Comparison of ENCODE assay signal across 2 cellular contexts in the genomic region with DNA sequence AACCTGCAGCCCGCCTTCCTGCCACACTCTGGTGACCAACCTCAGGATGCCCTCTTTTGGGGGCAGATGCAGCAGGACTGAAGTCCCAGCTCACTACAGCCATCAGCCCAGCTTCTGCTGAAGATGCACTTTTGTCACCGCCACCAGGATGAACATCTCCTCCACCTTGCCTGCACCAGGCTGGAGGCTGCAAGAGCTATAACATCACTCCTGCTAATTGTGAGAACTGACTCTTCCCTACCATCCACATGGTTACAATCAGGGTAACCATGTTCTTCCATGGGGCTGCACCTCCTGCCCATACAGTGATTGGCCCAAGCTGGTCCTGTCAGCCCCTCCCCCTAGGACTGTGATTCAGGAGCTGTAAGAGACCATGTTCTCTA.
TF ChIP-seq lines count a peak whose summit lies in the region.

No MANE protein-coding gene starts in this region.

TF ChIP-seq in HepG2, 621 proteins besides CTCF, POLR2A, EP300 and RAD21 (continues in another document):
- TF ChIP-seq, protein P1, sequence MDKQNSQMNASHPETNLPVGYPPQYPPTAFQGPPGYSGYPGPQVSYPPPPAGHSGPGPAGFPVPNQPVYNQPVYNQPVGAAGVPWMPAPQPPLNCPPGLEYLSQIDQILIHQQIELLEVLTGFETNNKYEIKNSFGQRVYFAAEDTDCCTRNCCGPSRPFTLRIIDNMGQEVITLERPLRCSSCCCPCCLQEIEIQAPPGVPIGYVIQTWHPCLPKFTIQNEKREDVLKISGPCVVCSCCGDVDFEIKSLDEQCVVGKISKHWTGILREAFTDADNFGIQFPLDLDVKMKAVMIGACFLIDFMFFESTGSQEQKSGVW (CRISPR knock-in tag; IDR thresholded peaks at IDR 0.05; ENCODE audit: borderline replicate concordance) = no peak
- no peak for TF ChIP-seq ZNF121 (CRISPR knock-in tag; IDR thresholded peaks at IDR 0.05)
- no peak for TF ChIP-seq RFXAP (CRISPR knock-in tag; IDR thresholded peaks at IDR 0.05; ENCODE audit: borderline replicate concordance)
- TF ChIP-seq, protein P2, sequence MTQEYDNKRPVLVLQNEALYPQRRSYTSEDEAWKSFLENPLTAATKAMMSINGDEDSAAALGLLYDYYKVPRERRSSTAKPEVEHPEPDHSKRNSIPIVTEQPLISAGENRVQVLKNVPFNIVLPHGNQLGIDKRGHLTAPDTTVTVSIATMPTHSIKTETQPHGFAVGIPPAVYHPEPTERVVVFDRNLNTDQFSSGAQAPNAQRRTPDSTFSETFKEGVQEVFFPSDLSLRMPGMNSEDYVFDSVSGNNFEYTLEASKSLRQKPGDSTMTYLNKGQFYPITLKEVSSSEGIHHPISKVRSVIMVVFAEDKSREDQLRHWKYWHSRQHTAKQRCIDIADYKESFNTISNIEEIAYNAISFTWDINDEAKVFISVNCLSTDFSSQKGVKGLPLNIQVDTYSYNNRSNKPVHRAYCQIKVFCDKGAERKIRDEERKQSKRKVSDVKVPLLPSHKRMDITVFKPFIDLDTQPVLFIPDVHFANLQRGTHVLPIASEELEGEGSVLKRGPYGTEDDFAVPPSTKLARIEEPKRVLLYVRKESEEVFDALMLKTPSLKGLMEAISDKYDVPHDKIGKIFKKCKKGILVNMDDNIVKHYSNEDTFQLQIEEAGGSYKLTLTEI (CRISPR knock-in tag; conservative IDR thresholded peaks at IDR 0.05) = no peak
- TF ChIP-seq ZNF230 (CRISPR knock-in tag; IDR thresholded peaks at IDR 0.05) = 0 out of 2 replicates have a peak, but pooled peaks have one; percentile 19
- no peak for TF ChIP-seq U2AF2 (IDR thresholded peaks at IDR 0.05; ENCODE audit: low read depth, low read length)
- TF ChIP-seq, protein P3, sequence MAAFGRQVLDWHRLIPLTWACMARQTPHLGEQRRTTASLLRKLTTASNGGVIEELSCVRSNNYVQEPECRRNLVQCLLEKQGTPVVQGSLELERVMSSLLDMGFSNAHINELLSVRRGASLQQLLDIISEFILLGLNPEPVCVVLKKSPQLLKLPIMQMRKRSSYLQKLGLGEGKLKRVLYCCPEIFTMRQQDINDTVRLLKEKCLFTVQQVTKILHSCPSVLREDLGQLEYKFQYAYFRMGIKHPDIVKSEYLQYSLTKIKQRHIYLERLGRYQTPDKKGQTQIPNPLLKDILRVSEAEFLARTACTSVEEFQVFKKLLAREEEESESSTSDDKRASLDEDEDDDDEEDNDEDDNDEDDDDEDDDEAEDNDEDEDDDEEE (CRISPR knock-in tag; IDR thresholded peaks at IDR 0.05) = 0 out of 2 replicates have a peak, but pooled peaks have one; percentile 57
- TF ChIP-seq ZNF563 (CRISPR knock-in tag; IDR thresholded peaks at IDR 0.05) = no peak
- no peak for TF ChIP-seq NFE2L1 (CRISPR knock-in tag; IDR thresholded peaks at IDR 0.05; ENCODE audit: borderline replicate concordance)
- peak; percentile 8; the same call in 1 of the 2 replicates for TF ChIP-seq SALL1 (CRISPR knock-in tag; IDR thresholded peaks at IDR 0.05)
- TF ChIP-seq, protein P4, sequence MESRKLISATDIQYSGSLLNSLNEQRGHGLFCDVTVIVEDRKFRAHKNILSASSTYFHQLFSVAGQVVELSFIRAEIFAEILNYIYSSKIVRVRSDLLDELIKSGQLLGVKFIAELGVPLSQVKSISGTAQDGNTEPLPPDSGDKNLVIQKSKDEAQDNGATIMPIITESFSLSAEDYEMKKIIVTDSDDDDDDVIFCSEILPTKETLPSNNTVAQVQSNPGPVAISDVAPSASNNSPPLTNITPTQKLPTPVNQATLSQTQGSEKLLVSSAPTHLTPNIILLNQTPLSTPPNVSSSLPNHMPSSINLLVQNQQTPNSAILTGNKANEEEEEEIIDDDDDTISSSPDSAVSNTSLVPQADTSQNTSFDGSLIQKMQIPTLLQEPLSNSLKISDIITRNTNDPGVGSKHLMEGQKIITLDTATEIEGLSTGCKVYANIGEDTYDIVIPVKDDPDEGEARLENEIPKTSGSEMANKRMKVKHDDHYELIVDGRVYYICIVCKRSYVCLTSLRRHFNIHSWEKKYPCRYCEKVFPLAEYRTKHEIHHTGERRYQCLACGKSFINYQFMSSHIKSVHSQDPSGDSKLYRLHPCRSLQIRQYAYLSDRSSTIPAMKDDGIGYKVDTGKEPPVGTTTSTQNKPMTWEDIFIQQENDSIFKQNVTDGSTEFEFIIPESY (CRISPR knock-in tag; IDR thresholded peaks at IDR 0.05) = 0 out of 2 replicates have a peak, but pooled peaks have one; percentile 7
- no peak for TF ChIP-seq TEAD3 (CRISPR knock-in tag; optimal IDR thresholded peaks at IDR 0.05; ENCODE audit: borderline replicate concordance)
- TF ChIP-seq, protein P5, sequence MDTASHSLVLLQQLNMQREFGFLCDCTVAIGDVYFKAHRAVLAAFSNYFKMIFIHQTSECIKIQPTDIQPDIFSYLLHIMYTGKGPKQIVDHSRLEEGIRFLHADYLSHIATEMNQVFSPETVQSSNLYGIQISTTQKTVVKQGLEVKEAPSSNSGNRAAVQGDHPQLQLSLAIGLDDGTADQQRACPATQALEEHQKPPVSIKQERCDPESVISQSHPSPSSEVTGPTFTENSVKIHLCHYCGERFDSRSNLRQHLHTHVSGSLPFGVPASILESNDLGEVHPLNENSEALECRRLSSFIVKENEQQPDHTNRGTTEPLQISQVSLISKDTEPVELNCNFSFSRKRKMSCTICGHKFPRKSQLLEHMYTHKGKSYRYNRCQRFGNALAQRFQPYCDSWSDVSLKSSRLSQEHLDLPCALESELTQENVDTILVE (CRISPR knock-in tag; IDR thresholded peaks at IDR 0.05) = no peak
- TF ChIP-seq, protein P6, sequence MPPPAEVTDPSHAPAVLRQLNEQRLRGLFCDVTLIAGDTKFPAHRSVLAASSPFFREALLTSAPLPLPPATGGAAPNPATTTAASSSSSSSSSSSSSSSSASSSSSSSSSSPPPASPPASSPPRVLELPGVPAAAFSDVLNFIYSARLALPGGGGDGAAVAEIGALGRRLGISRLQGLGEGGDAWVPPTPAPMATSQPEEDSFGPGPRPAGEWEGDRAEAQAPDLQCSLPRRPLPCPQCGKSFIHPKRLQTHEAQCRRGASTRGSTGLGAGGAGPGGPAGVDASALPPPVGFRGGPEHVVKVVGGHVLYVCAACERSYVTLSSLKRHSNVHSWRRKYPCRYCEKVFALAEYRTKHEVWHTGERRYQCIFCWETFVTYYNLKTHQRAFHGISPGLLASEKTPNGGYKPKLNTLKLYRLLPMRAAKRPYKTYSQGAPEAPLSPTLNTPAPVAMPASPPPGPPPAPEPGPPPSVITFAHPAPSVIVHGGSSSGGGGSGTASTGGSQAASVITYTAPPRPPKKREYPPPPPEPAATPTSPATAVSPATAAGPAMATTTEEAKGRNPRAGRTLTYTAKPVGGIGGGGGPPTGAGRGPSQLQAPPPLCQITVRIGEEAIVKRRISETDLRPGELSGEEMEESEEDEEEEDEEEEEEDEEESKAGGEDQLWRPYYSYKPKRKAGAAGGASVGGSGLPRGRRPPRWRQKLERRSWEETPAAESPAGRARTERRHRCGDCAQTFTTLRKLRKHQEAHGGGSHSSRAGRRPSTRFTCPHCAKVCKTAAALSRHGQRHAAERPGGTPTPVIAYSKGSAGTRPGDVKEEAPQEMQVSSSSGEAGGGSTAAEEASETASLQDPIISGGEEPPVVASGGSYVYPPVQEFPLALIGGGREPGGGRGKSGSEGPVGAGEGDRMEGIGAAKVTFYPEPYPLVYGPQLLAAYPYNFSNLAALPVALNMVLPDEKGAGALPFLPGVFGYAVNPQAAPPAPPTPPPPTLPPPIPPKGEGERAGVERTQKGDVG (CRISPR knock-in tag; IDR thresholded peaks at IDR 0.05; ENCODE audit: borderline replicate concordance) = peak; percentile 52; the same call in 1 of the 2 replicates
- TF ChIP-seq JDP2 (CRISPR knock-in tag; IDR thresholded peaks at IDR 0.05; ENCODE audit: borderline replicate concordance) = no peak

TF ChIP-seq in WTC11, 78 proteins besides CTCF, POLR2A, EP300 and RAD21:
- TF ChIP-seq SMAD3 (CRISPR knock-in tag; IDR thresholded peaks at IDR 0.05; ENCODE audit: borderline replicate concordance) (no peak), RELA (CRISPR knock-in tag; IDR thresholded peaks at IDR 0.05; ENCODE audit: borderline replicate concordance) (no peak), NR2C2 (CRISPR knock-in tag; IDR thresholded peaks at IDR 0.05) (no peak), ZNF396 (CRISPR knock-in tag; IDR thresholded peaks at IDR 0.05; ENCODE audit: borderline replicate concordance) (no peak), ELF4 (CRISPR knock-in tag; IDR thresholded peaks at IDR 0.05; ENCODE audit: low read depth) (no peak), CBFB (CRISPR knock-in tag; IDR thresholded peaks at IDR 0.05; ENCODE audit: low read depth) (no peak), ZNF263 (CRISPR knock-in tag; IDR thresholded peaks at IDR 0.05; ENCODE audit: low read depth) (no peak), TEAD4 (CRISPR knock-in tag; IDR thresholded peaks at IDR 0.05) (no peak), NR1H2 (CRISPR knock-in tag; IDR thresholded peaks at IDR 0.05) (no peak), MXD4 (CRISPR knock-in tag; IDR thresholded peaks at IDR 0.05; ENCODE audit: borderline replicate concordance) (no peak), TCF7 (CRISPR knock-in tag; IDR thresholded peaks at IDR 0.05; ENCODE audit: low read depth) (no peak)
- TF ChIP-seq, protein P7, sequence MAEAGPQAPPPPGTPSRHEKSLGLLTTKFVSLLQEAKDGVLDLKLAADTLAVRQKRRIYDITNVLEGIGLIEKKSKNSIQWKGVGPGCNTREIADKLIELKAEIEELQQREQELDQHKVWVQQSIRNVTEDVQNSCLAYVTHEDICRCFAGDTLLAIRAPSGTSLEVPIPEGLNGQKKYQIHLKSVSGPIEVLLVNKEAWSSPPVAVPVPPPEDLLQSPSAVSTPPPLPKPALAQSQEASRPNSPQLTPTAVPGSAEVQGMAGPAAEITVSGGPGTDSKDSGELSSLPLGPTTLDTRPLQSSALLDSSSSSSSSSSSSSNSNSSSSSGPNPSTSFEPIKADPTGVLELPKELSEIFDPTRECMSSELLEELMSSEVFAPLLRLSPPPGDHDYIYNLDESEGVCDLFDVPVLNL (CRISPR knock-in tag; IDR thresholded peaks at IDR 0.05; ENCODE audit: borderline replicate concordance, low read depth) = no peak
- TF ChIP-seq, protein P8, sequence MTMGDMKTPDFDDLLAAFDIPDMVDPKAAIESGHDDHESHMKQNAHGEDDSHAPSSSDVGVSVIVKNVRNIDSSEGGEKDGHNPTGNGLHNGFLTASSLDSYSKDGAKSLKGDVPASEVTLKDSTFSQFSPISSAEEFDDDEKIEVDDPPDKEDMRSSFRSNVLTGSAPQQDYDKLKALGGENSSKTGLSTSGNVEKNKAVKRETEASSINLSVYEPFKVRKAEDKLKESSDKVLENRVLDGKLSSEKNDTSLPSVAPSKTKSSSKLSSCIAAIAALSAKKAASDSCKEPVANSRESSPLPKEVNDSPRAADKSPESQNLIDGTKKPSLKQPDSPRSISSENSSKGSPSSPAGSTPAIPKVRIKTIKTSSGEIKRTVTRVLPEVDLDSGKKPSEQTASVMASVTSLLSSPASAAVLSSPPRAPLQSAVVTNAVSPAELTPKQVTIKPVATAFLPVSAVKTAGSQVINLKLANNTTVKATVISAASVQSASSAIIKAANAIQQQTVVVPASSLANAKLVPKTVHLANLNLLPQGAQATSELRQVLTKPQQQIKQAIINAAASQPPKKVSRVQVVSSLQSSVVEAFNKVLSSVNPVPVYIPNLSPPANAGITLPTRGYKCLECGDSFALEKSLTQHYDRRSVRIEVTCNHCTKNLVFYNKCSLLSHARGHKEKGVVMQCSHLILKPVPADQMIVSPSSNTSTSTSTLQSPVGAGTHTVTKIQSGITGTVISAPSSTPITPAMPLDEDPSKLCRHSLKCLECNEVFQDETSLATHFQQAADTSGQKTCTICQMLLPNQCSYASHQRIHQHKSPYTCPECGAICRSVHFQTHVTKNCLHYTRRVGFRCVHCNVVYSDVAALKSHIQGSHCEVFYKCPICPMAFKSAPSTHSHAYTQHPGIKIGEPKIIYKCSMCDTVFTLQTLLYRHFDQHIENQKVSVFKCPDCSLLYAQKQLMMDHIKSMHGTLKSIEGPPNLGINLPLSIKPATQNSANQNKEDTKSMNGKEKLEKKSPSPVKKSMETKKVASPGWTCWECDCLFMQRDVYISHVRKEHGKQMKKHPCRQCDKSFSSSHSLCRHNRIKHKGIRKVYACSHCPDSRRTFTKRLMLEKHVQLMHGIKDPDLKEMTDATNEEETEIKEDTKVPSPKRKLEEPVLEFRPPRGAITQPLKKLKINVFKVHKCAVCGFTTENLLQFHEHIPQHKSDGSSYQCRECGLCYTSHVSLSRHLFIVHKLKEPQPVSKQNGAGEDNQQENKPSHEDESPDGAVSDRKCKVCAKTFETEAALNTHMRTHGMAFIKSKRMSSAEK (CRISPR knock-in tag; IDR thresholded peaks at IDR 0.05; ENCODE audit: borderline replicate concordance) = no peak
- TF ChIP-seq, protein P9, sequence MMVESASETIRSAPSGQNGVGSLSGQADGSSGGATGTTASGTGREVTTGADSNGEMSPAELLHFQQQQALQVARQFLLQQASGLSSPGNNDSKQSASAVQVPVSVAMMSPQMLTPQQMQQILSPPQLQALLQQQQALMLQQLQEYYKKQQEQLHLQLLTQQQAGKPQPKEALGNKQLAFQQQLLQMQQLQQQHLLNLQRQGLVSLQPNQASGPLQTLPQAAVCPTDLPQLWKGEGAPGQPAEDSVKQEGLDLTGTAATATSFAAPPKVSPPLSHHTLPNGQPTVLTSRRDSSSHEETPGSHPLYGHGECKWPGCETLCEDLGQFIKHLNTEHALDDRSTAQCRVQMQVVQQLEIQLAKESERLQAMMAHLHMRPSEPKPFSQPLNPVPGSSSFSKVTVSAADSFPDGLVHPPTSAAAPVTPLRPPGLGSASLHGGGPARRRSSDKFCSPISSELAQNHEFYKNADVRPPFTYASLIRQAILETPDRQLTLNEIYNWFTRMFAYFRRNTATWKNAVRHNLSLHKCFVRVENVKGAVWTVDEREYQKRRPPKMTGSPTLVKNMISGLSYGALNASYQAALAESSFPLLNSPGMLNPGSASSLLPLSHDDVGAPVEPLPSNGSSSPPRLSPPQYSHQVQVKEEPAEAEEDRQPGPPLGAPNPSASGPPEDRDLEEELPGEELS (CRISPR knock-in tag; IDR thresholded peaks at IDR 0.05) = no peak
- TF ChIP-seq, protein P10, sequence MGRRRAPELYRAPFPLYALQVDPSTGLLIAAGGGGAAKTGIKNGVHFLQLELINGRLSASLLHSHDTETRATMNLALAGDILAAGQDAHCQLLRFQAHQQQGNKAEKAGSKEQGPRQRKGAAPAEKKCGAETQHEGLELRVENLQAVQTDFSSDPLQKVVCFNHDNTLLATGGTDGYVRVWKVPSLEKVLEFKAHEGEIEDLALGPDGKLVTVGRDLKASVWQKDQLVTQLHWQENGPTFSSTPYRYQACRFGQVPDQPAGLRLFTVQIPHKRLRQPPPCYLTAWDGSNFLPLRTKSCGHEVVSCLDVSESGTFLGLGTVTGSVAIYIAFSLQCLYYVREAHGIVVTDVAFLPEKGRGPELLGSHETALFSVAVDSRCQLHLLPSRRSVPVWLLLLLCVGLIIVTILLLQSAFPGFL (CRISPR knock-in tag; IDR thresholded peaks at IDR 0.05; ENCODE audit: borderline replicate concordance) = no peak
